Comparison of ENCODE assay signal across 11 cellular contexts in genomic region chr6:39226606-39227300, GRCh38. TPM values are rescaled to one million over a fixed set of nuclear protein-coding genes. Genes with fewer than 3 reads are reported as not detected.
DNase-seq lines count a peak whose midpoint lies in the region; TF ChIP-seq lines count a peak whose summit lies in the region.
"Had no signal": no experiment of that assay in that cellular context is flagged by ENCODE, and none has a peak within 500 bp of the region (broad histone marks: within the 10 kb centered on the region; RNA-seq: fewer than 3 reads in every experiment).

No MANE protein-coding gene starts in this region.

- H3K9me3 ChIP-seq in iPS-20b (ENCODE audit: insufficient read depth, low read depth, low read length): no peaks in the 10 kb centered on the region
- H3K9me3 ChIP-seq in stomach: no peaks in the 10 kb centered on the region
- H3K9me3 ChIP-seq: tibial artery had no signal

- TF ChIP-seq CTCF in stomach (IDR thresholded peaks at IDR 0.05): no peak

- no peak for TF ChIP-seq POLR2A in stomach (IDR thresholded peaks at IDR 0.05)

- H3K4me1 ChIP-seq in iPS-20b (ENCODE audit: insufficient read depth, low read length) (peaks cover 37% of the 10 kb centered on the region), stomach (peaks cover 21 to 76% (median 43%) of the 10 kb centered on the region in 4 donors)

- DNase-seq in activated T-cell treated with anti-CD3 and anti-CD28 coated beads, Interleukin-2, amount 50 U/mL, for 24 hours: no peak
- DNase-seq in activated T-cell treated with anti-CD3 and anti-CD28 coated beads for 4 hours (no peak), stomach (no peak), NCI-H82 (lab: John Stamatoyannopoulos, UW) (no peak), midbrain (lab: John Stamatoyannopoulos, UW) (no peak), NOMO-1 treated with DMSO at 0.1 percent for 48 hours (lab: John Stamatoyannopoulos, UW; ENCODE audit: unreplicated experiment) (no peak)
- no peak for DNase-seq in activated T-helper 1 cell treated with anti-CD3 and anti-CD28 coated beads, Interleukin-12 subunit alpha, Interleukin-12 subunit beta, Interleukin-2, Interleukin-4 antibody, amounts not matched to agents 30 ng/mL and 10 ng/mL and 1 ng/mL, durations not matched to agents 14 hours and 24 hours and 36 hours (ENCODE audit: low spot score)
- DNase-seq: effector memory CD4-positive, alpha-beta T cell; NCI-H446 treated with DMSO at 0.1 percent for 48 hours; tibial artery had no signal

- H3K27me3 Mint-ChIP-seq in activated T-cell treated with anti-CD3 and anti-CD28 coated beads, Interleukin-2, amount 50 U/mL, for 24 hours: peaks cover 13% of the 10 kb centered on the region
- H3K27me3 Mint-ChIP-seq in activated T-helper 1 cell treated with anti-CD3 and anti-CD28 coated beads, Interleukin-12 subunit alpha, Interleukin-12 subunit beta, Interleukin-2, Interleukin-4 antibody, amounts not matched to agents 30 ng/mL and 10 ng/mL and 1 ng/mL, durations not matched to agents 14 hours and 24 hours and 36 hours (ENCODE audit: insufficient read depth): no peaks in the 10 kb centered on the region

- WGBS in stomach, 5 donors: 13 to 37% (median 23%) methylated on average over 11 of the region's 11 CpGs

- peaks cover 69% of the 10 kb centered on the region for H3K4me1 Mint-ChIP-seq in activated T-cell treated with anti-CD3 and anti-CD28 coated beads, Interleukin-2, amount 50 U/mL, for 24 hours (ENCODE audit: low read depth)
- H3K4me1 Mint-ChIP-seq in activated T-helper 1 cell treated with anti-CD3 and anti-CD28 coated beads, Interleukin-12 subunit alpha, Interleukin-12 subunit beta, Interleukin-2, Interleukin-4 antibody, amounts not matched to agents 30 ng/mL and 10 ng/mL and 1 ng/mL, durations not matched to agents 14 hours and 24 hours and 36 hours (ENCODE audit: low read depth): peaks cover 79% of the 10 kb centered on the region

- H3K27ac ChIP-seq in iPS-20b (ENCODE audit: low read length): no peak overlapping the region
- H3K27ac ChIP-seq in stomach: peak overlapping the region; percentile 62 to 84 (median 70)
- H3K27ac ChIP-seq: tibial artery had no signal

- H3K36me3 ChIP-seq in iPS-20b (ENCODE audit: insufficient read depth, low read depth, low read length): peaks cover 16% of the 10 kb centered on the region; the same call in 1 of the 2 replicates
- no peaks in the 10 kb centered on the region for H3K36me3 ChIP-seq in stomach
- H3K36me3 ChIP-seq: tibial artery had no signal

- H3K27me3 ChIP-seq in iPS-20b (ENCODE audit: insufficient read depth, low read length) (peaks cover 16% of the 10 kb centered on the region), stomach (peaks cover 0 to 44% (median 15%) of the 10 kb centered on the region in 3 donors)

- peak overlapping the region; percentile 90 for H3K27ac Mint-ChIP-seq in activated T-cell treated with anti-CD3 and anti-CD28 coated beads, Interleukin-2, amount 50 U/mL, for 24 hours
- peak overlapping the region; percentile 94 for H3K27ac Mint-ChIP-seq in activated T-helper 1 cell treated with anti-CD3 and anti-CD28 coated beads, Interleukin-12 subunit alpha, Interleukin-12 subunit beta, Interleukin-2, Interleukin-4 antibody, amounts not matched to agents 30 ng/mL and 10 ng/mL and 1 ng/mL, durations not matched to agents 14 hours and 24 hours and 36 hours

- H3K36me3 Mint-ChIP-seq in activated T-cell treated with anti-CD3 and anti-CD28 coated beads, Interleukin-2, amount 50 U/mL, for 24 hours (ENCODE audit: low read depth): peaks cover 63% of the 10 kb centered on the region
- peaks cover 51% of the 10 kb centered on the region for H3K36me3 Mint-ChIP-seq in activated T-helper 1 cell treated with anti-CD3 and anti-CD28 coated beads, Interleukin-12 subunit alpha, Interleukin-12 subunit beta, Interleukin-2, Interleukin-4 antibody, amounts not matched to agents 30 ng/mL and 10 ng/mL and 1 ng/mL, durations not matched to agents 14 hours and 24 hours and 36 hours (ENCODE audit: low read depth)

- no peak for TF ChIP-seq EP300 in stomach (IDR thresholded peaks at IDR 0.05)

- H3K9ac ChIP-seq in iPS-20b (ENCODE audit: low read depth, low read length): peak overlapping the region; percentile 85; the same call in 1 of the 2 replicates

- intact Hi-C loops in activated T-helper 1 cell treated with anti-CD3 and anti-CD28 coated beads, Interleukin-12 subunit alpha, Interleukin-12 subunit beta, Interleukin-2, Interleukin-4 antibody, amounts not matched to agents 30 ng/mL and 10 ng/mL and 1 ng/mL, durations not matched to agents 14 hours and 24 hours and 36 hours (cut with micrococcal nuclease): loop anchor here (5.0 kb wide), 1 partner anchor 1846 kb away; the partner anchor contains the start of genes NFYA and OARD1
- intact Hi-C loops in stomach (cut with DNase I; ENCODE audit: low total_unique reads): no loop called here

- H3K9me3 Mint-ChIP-seq in activated T-cell treated with anti-CD3 and anti-CD28 coated beads, Interleukin-2, amount 50 U/mL, for 24 hours: no peaks in the 10 kb centered on the region
- H3K9me3 Mint-ChIP-seq in activated T-helper 1 cell treated with anti-CD3 and anti-CD28 coated beads, Interleukin-12 subunit alpha, Interleukin-12 subunit beta, Interleukin-2, Interleukin-4 antibody, amounts not matched to agents 30 ng/mL and 10 ng/mL and 1 ng/mL, durations not matched to agents 14 hours and 24 hours and 36 hours: peaks cover 12% of the 10 kb centered on the region

- H3K4me3 Mint-ChIP-seq in activated T-cell treated with anti-CD3 and anti-CD28 coated beads, Interleukin-2, amount 50 U/mL, for 24 hours: peak overlapping the region; percentile 90
- peak overlapping the region; percentile 88 for H3K4me3 Mint-ChIP-seq in activated T-helper 1 cell treated with anti-CD3 and anti-CD28 coated beads, Interleukin-12 subunit alpha, Interleukin-12 subunit beta, Interleukin-2, Interleukin-4 antibody, amounts not matched to agents 30 ng/mL and 10 ng/mL and 1 ng/mL, durations not matched to agents 14 hours and 24 hours and 36 hours

- H3K4me3 ChIP-seq in iPS-20b (ENCODE audit: low read length): peak overlapping the region; percentile 80; the same call in 1 of the 2 replicates
- H3K4me3 ChIP-seq in stomach: peak overlapping the region; percentile 46 to 78 (median 54)
- H3K4me3 ChIP-seq: tibial artery had no signal

RNA-seq across cellular contexts. Expression of gene KCNK5, which starts 2.5 kb away (rescaled TPM):
- 36.7 and 38.7 TPM in 2 replicates for total RNA-seq in activated T-helper 1 cell treated with anti-CD3 and anti-CD28 coated beads, Interleukin-12 subunit alpha, Interleukin-12 subunit beta, Interleukin-2, Interleukin-4 antibody, amounts not matched to agents 30 ng/mL and 10 ng/mL and 1 ng/mL, durations not matched to agents 14 hours and 24 hours and 36 hours
- 10 to 100 TPM in 4 of 5 donors, 1 to 10 TPM in 1; 6.7 to 30.7 (median 15.8) TPM for total RNA-seq in stomach
- 1 to 10 TPM; 4.9 to 6.0 (median 5.3) TPM for polyA plus RNA-seq in stomach
